17 cellular contexts compared by ENCODE assay signal in the genomic region with DNA sequence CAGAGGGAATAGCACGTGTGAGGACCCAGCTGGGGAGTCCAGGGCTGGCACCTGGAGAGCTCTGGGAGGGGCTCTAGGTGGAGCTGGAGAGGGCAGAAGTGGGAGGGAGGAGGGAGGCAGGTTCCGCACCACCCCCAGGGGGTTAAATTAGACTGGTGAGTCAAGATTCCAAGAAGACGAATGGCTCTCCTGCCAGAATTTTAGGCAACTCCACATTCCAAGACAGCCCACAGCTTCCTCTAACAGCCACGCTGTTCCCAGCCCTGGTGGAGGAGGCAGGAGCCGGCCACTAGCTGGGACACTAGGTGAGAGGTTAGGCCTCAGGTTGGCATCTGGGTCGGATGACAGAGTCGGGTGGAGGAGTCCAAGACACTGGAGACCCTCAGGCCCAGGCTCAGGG.
A peak's percentile ranks its signal among the peaks of the same experiment; 100 is the strongest.
DNase-seq lines count a peak whose midpoint lies in the region; FAIRE-seq and TF ChIP-seq lines count a peak whose summit lies in the region.
"Had no signal": no experiment of that assay in that cellular context is flagged by ENCODE, and none has a peak within 500 bp of the region (broad histone marks: within the 10 kb centered on the region; RNA-seq: fewer than 3 reads in every experiment).

No MANE protein-coding gene starts in this region.

- no peak overlapping the region for H2AFZ ChIP-seq in astrocyte (ENCODE audit: low read depth, low read length)

- H3K4me1 Mint-ChIP-seq in astrocyte (ENCODE audit: low read depth, unreplicated experiment) (peaks cover 11% of the 10 kb centered on the region), CD14-positive monocyte (no peaks in the 10 kb centered on the region)
- no peaks in the 10 kb centered on the region for H3K4me1 Mint-ChIP-seq in activated T-helper 2 cell treated with anti-CD3 and anti-CD28 coated beads, Interferon-gamma antibody, Interleukin-2, Interleukin-4, amounts not matched to agents 10 μg/mL and 5 μg/mL and 100 μg/mL, durations not matched to agents 14 hours and 24 hours and 36 hours (ENCODE audit: low read depth)

- no peak overlapping the region for H3K4me3 ChIP-seq in astrocyte (ENCODE audit: insufficient read depth, low read depth, low read length)
- H3K4me3 ChIP-seq: lower lobe of right lung had no signal

- peak; percentile 23 for FAIRE-seq in H54 (lab: Jason Lieb, UNC)
- no peak for FAIRE-seq in astrocyte (lab: Jason Lieb, UNC)
- no peak for FAIRE-seq in urothelium cell line (lab: Jason Lieb, UNC)
- FAIRE-seq: D721Med had no signal

- no peaks in the 10 kb centered on the region for H3K79me2 ChIP-seq in astrocyte (ENCODE audit: insufficient read depth, low read length)

- H3K27me3 Mint-ChIP-seq in astrocyte (ENCODE audit: low read depth, unreplicated experiment), result peaks cover 14% of the 10 kb centered on the region
- H3K27me3 Mint-ChIP-seq in CD14-positive monocyte (ENCODE audit: low read depth in 3 of 3), result peaks cover 2 to 14% (median 8%) of the 10 kb centered on the region in 3 donors
- H3K27me3 Mint-ChIP-seq in activated T-helper 2 cell treated with anti-CD3 and anti-CD28 coated beads, Interferon-gamma antibody, Interleukin-2, Interleukin-4, amounts not matched to agents 10 μg/mL and 5 μg/mL and 100 μg/mL, durations not matched to agents 14 hours and 24 hours and 36 hours (ENCODE audit: low read depth), result no peaks in the 10 kb centered on the region

- no peaks in the 10 kb centered on the region for H3K36me3 Mint-ChIP-seq in astrocyte (ENCODE audit: low read depth, unreplicated experiment)
- no peaks in the 10 kb centered on the region for H3K36me3 Mint-ChIP-seq in CD14-positive monocyte
- no peaks in the 10 kb centered on the region for H3K36me3 Mint-ChIP-seq in activated T-helper 2 cell treated with anti-CD3 and anti-CD28 coated beads, Interferon-gamma antibody, Interleukin-2, Interleukin-4, amounts not matched to agents 10 μg/mL and 5 μg/mL and 100 μg/mL, durations not matched to agents 14 hours and 24 hours and 36 hours (ENCODE audit: low read depth)

- H3K27ac Mint-ChIP-seq in astrocyte (ENCODE audit: unreplicated experiment) (peak overlapping the region; percentile 41), CD14-positive monocyte (no peak overlapping the region)
- H3K27ac Mint-ChIP-seq in activated T-helper 2 cell treated with anti-CD3 and anti-CD28 coated beads, Interferon-gamma antibody, Interleukin-2, Interleukin-4, amounts not matched to agents 10 μg/mL and 5 μg/mL and 100 μg/mL, durations not matched to agents 14 hours and 24 hours and 36 hours, result no peak overlapping the region

- no peak for TF ChIP-seq POLR2A in H54 (IDR thresholded peaks at IDR 0.05; ENCODE audit: low read depth, low read length)

- H3K4me2 ChIP-seq in astrocyte (ENCODE audit: low read length), result no peak overlapping the region

- DNase-seq in H54 (ENCODE audit: insufficient read length, low spot score), result peak; percentile 87
- peak; percentile 66 for DNase-seq in astrocyte (ENCODE audit: low read depth)
- DNase-seq in hepatic stellate cell (ENCODE audit: low spot score), result peak; percentile 36
- DNase-seq in urothelium cell line (ENCODE audit: low spot score), result peak; percentile 92
- no peak for DNase-seq in CD14-positive monocyte (ENCODE audit: low spot score)
- DNase-seq in activated T-helper 2 cell treated with anti-CD3 and anti-CD28 coated beads, Interferon-gamma antibody, Interleukin-2, Interleukin-4, amounts not matched to agents 10 μg/mL and 5 μg/mL and 100 μg/mL, durations not matched to agents 14 hours and 24 hours and 36 hours (ENCODE audit: low spot score), result no peak
- no peak for DNase-seq in NK-92 (lab: John Stamatoyannopoulos, UW; ENCODE audit: unreplicated experiment)
- DNase-seq: amygdala; head of caudate nucleus; lower lobe of right lung; NCI-H1417; NCI-H524; SHP77 treated with DMSO at 0.1 percent for 48 hours; stimulated activated CD4-positive, alpha-beta T cell treated with anti-CD3 and anti-CD28 coated beads, Interleukin-12 subunit alpha, Interleukin-12 subunit beta, amount 100 ng/mL, for 4 hours; WERI-Rb-1 had no signal

- H3K9ac ChIP-seq in astrocyte (ENCODE audit: low read length), result no peak overlapping the region

- TF ChIP-seq CTCF in astrocyte (IDR thresholded peaks at IDR 0.05; ENCODE audit: insufficient read depth, low read depth, low read length) (no peak), CD14-positive monocyte (IDR thresholded peaks at IDR 0.05) (no peak)

- no peak overlapping the region for H3K4me3 Mint-ChIP-seq in astrocyte (ENCODE audit: unreplicated experiment)
- H3K4me3 Mint-ChIP-seq in CD14-positive monocyte, result no peak overlapping the region
- no peak overlapping the region for H3K4me3 Mint-ChIP-seq in activated T-helper 2 cell treated with anti-CD3 and anti-CD28 coated beads, Interferon-gamma antibody, Interleukin-2, Interleukin-4, amounts not matched to agents 10 μg/mL and 5 μg/mL and 100 μg/mL, durations not matched to agents 14 hours and 24 hours and 36 hours (ENCODE audit: low read depth)

- H3K36me3 ChIP-seq in astrocyte (ENCODE audit: insufficient read depth, low read length), result no peaks in the 10 kb centered on the region
- H3K36me3 ChIP-seq: lower lobe of right lung, neutrophil, WERI-Rb-1 had no signal

- H3K27me3 ChIP-seq in astrocyte (ENCODE audit: insufficient read depth, low read length), result peaks cover 6% of the 10 kb centered on the region

- no peak overlapping the region for H3K27ac ChIP-seq in astrocyte (ENCODE audit: low read depth, low read length)
- H3K27ac ChIP-seq: lower lobe of right lung, neutrophil, WERI-Rb-1 had no signal

- H3K4me1 ChIP-seq in astrocyte (ENCODE audit: insufficient read depth, low read length), result peaks cover 3% of the 10 kb centered on the region
- H3K4me1 ChIP-seq: lower lobe of right lung had no signal

- H4K20me1 ChIP-seq in astrocyte (ENCODE audit: insufficient read depth, low read length), result no peaks in the 10 kb centered on the region

- intact Hi-C loops in CD14-positive monocyte (cut with micrococcal nuclease), result no loop called here
- intact Hi-C loops in activated T-helper 2 cell treated with anti-CD3 and anti-CD28 coated beads, Interferon-gamma antibody, Interleukin-2, Interleukin-4, amounts not matched to agents 10 μg/mL and 5 μg/mL and 100 μg/mL, durations not matched to agents 14 hours and 24 hours and 36 hours (cut with micrococcal nuclease), result no loop called here

- no peaks in the 10 kb centered on the region for H3K9me3 ChIP-seq in astrocyte (ENCODE audit: insufficient read depth, low read depth, low read length)
- H3K9me3 ChIP-seq: lower lobe of right lung, neutrophil had no signal

- H3K9me3 Mint-ChIP-seq in astrocyte (ENCODE audit: unreplicated experiment) (no peaks in the 10 kb centered on the region), CD14-positive monocyte (peaks cover 0 to 2% (median 0%) of the 10 kb centered on the region in 7 donors)
- no peaks in the 10 kb centered on the region for H3K9me3 Mint-ChIP-seq in activated T-helper 2 cell treated with anti-CD3 and anti-CD28 coated beads, Interferon-gamma antibody, Interleukin-2, Interleukin-4, amounts not matched to agents 10 μg/mL and 5 μg/mL and 100 μg/mL, durations not matched to agents 14 hours and 24 hours and 36 hours

Comparison
In these comparisons a context has a peak if more than half of its experiments do, and no peak if none do; other contexts are left out.
1. DNase-seq: peak in H54 (single experiment), astrocyte (single experiment), hepatic stellate cell (single experiment) and urothelium cell line (single experiment); none in CD14-positive monocyte (single experiment), activated T-helper 2 cell treated with anti-CD3 and anti-CD28 coated beads, Interferon-gamma antibody, Interleukin-2, Interleukin-4, amounts not matched to agents 10 μg/mL and 5 μg/mL and 100 μg/mL, durations not matched to agents 14 hours and 24 hours and 36 hours (single experiment) and NK-92 (single experiment).